1 cellular context compared by ENCODE assay signal in the genomic region with DNA sequence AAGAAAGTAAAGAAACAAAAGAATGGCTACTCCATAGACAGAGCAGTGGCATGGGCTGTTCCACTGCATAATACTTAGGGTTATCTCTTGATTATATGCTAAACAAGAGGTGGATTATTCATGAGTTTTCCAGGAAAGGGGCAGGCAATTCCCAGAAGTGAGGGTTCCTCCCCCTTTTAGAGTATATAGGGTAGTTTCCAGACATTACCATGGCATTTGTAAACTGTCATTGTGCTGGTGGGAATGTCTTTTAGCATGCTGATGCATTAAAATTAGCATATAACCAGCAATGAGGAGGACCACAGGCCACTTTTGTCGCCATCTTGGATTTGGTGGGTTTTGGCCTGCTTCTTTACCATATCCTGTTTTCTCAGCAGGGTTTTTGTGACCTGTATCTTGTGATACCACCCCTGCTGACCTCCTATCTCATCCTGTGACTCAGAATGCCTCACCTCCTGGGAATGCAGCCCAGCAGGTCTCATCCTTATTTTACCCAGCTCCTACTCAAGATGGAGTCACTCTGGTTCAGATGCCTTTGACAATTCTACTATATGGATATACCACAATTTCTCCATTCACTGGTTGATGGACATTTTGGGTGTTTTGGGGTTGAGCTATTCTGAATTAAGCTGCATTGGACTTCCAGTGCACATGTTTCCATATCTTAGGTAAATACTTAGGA.
TF ChIP-seq lines count a peak whose summit lies in the region.

No MANE protein-coding gene starts in this region.

TF ChIP-seq in H1, 55 proteins besides CTCF, POLR2A, EP300 and RAD21:
- TF ChIP-seq RBBP5 (IDR thresholded peaks at IDR 0.05; ENCODE audit: borderline replicate concordance, low read depth, low read length) (no peak), SIN3A (conservative IDR thresholded peaks at IDR 0.05 in 1 of 2, IDR thresholded peaks at IDR 0.05 in 1 of 2; ENCODE audit: low read depth in 1 of 2, low read length in 2 of 2) (no peak), RNF2 (IDR thresholded peaks at IDR 0.05; ENCODE audit: borderline replicate concordance, low read depth, low read length, missing control alignments, poor library complexity, severe bottlenecking) (no peak), JUN (IDR thresholded peaks at IDR 0.05; ENCODE audit: low read depth, low read length) (peak; percentile 89), YY1 (IDR thresholded peaks at IDR 0.05; ENCODE audit: low read depth, low read length) (peak; percentile 88), MAFK (IDR thresholded peaks at IDR 0.05; ENCODE audit: low read depth, low read length) (no peak), CHD2 (IDR thresholded peaks at IDR 0.05; ENCODE audit: low read length) (no peak), BACH1 (IDR thresholded peaks at IDR 0.05; ENCODE audit: low read length) (no peak), GABPA (IDR thresholded peaks at IDR 0.05; ENCODE audit: borderline replicate concordance, insufficient read depth, low read length) (no peak), FOSL1 (IDR thresholded peaks at IDR 0.05; ENCODE audit: insufficient read depth, low read depth, low read length) (no peak), SIRT6 (IDR thresholded peaks at IDR 0.05; ENCODE audit: low read length) (no peak), EZH2 (IDR thresholded peaks at IDR 0.05; ENCODE audit: low read depth, low read length, severe bottlenecking) (no peak), SP1 (IDR thresholded peaks at IDR 0.05; ENCODE audit: low read depth, low read length) (peak; percentile 51; the same call in 1 of the 2 replicates), JUND (IDR thresholded peaks at IDR 0.05; ENCODE audit: low read length) (peak; percentile 86), TEAD4 (IDR thresholded peaks at IDR 0.05; ENCODE audit: low read depth, low read length) (no peak), EGR1 (IDR thresholded peaks at IDR 0.05; ENCODE audit: borderline replicate concordance, low read depth, low read length) (no peak), CBX5 (IDR thresholded peaks at IDR 0.05; ENCODE audit: low read depth, low read length) (no peak), SRF (IDR thresholded peaks at IDR 0.05; ENCODE audit: low read depth, low read length) (no peak), POU5F1 (IDR thresholded peaks at IDR 0.05; ENCODE audit: low read depth, low read length) (no peak), HDAC6 (IDR thresholded peaks at IDR 0.05; ENCODE audit: low read depth, low read length) (no peak), SAP30 (IDR thresholded peaks at IDR 0.05; ENCODE audit: insufficient read depth, insufficient replicate concordance, low read length) (no peak)
- TF ChIP-seq, protein P1, sequence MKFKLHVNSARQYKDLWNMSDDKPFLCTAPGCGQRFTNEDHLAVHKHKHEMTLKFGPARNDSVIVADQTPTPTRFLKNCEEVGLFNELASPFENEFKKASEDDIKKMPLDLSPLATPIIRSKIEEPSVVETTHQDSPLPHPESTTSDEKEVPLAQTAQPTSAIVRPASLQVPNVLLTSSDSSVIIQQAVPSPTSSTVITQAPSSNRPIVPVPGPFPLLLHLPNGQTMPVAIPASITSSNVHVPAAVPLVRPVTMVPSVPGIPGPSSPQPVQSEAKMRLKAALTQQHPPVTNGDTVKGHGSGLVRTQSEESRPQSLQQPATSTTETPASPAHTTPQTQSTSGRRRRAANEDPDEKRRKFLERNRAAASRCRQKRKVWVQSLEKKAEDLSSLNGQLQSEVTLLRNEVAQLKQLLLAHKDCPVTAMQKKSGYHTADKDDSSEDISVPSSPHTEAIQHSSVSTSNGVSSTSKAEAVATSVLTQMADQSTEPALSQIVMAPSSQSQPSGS (IDR thresholded peaks at IDR 0.05; ENCODE audit: low read length): 0 out of 2 replicates have a peak, but pooled peaks have one; percentile 39
- TF ChIP-seq, protein P2, sequence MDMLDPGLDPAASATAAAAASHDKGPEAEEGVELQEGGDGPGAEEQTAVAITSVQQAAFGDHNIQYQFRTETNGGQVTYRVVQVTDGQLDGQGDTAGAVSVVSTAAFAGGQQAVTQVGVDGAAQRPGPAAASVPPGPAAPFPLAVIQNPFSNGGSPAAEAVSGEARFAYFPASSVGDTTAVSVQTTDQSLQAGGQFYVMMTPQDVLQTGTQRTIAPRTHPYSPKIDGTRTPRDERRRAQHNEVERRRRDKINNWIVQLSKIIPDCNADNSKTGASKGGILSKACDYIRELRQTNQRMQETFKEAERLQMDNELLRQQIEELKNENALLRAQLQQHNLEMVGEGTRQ (IDR thresholded peaks at IDR 0.05; ENCODE audit: low read length): no peak
- TF ChIP-seq, protein P3, sequence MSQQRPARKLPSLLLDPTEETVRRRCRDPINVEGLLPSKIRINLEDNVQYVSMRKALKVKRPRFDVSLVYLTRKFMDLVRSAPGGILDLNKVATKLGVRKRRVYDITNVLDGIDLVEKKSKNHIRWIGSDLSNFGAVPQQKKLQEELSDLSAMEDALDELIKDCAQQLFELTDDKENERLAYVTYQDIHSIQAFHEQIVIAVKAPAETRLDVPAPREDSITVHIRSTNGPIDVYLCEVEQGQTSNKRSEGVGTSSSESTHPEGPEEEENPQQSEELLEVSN (IDR thresholded peaks at IDR 0.05): no peak
- TF ChIP-seq, protein P4, sequence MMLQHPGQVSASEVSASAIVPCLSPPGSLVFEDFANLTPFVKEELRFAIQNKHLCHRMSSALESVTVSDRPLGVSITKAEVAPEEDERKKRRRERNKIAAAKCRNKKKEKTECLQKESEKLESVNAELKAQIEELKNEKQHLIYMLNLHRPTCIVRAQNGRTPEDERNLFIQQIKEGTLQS (IDR thresholded peaks at IDR 0.05; ENCODE audit: insufficient read depth, low read depth, low read length): 0 out of 2 replicates have a peak, but pooled peaks have one; percentile 33
